In genomic region chr4:152289963-152290362, GRCh38 we compare ENCODE assay signal across 18 cellular contexts.
"Had no signal": no experiment of that assay in that cellular context is flagged by ENCODE, and none has a peak within 500 bp of the region (broad histone marks: within the 10 kb centered on the region; RNA-seq: fewer than 3 reads in every experiment).

No MANE protein-coding gene starts in this region.

- H3K4me3 Mint-ChIP-seq: activated CD4-positive, alpha-beta memory T cell treated with anti-CD3 and anti-CD28 coated beads for 36 hours; activated naive CD8-positive, alpha-beta T cell; brain; central memory CD8-positive, alpha-beta T cell; WTC11 had no signal

- H3K36me3 ChIP-seq: esophagus squamous epithelium, left lung, transverse colon, vagina had no signal

- H3K27ac Mint-ChIP-seq: activated CD4-positive, alpha-beta memory T cell treated with anti-CD3 and anti-CD28 coated beads for 36 hours; activated naive CD8-positive, alpha-beta T cell; progenitor cell of endocrine pancreas; WTC11 had no signal

- DNase-seq: activated CD4-positive, alpha-beta memory T cell treated with anti-CD3 and anti-CD28 coated beads for 36 hours; activated CD4-positive, alpha-beta T cell treated with anti-CD3 and anti-CD28 coated beads for 4 hours; effector CD8-positive, alpha-beta T cell; esophagus squamous epithelium; left lung; occipital lobe; stimulated activated CD4-positive, alpha-beta T cell treated with anti-CD3 and anti-CD28 coated beads, Interleukin-12 subunit alpha, Interleukin-12 subunit beta, amount 100 ng/mL, for 4 hours; stimulated activated CD4-positive, alpha-beta T cell treated with anti-CD3 and anti-CD28 coated beads, Interleukin-2, amount 100 ng/mL, for 24 hours; stimulated activated naive CD4-positive, alpha-beta T cell treated with Interleukin-2 at 50 U/mL for 16 hours; substantia nigra; T-helper 2 cell; transverse colon had no signal

- H3K27me3 Mint-ChIP-seq: activated CD4-positive, alpha-beta memory T cell treated with anti-CD3 and anti-CD28 coated beads for 36 hours; activated naive CD8-positive, alpha-beta T cell; central memory CD8-positive, alpha-beta T cell had no signal

- H3K4me1 Mint-ChIP-seq: brain; central memory CD8-positive, alpha-beta T cell had no signal

- H3K9me3 Mint-ChIP-seq: activated CD4-positive, alpha-beta memory T cell treated with anti-CD3 and anti-CD28 coated beads for 36 hours; central memory CD8-positive, alpha-beta T cell; WTC11 had no signal

- H3K4me1 ChIP-seq: left lung, transverse colon, vagina had no signal

- H3K27me3 ChIP-seq: esophagus squamous epithelium, left lung, transverse colon, vagina had no signal

- H3K36me3 Mint-ChIP-seq: activated CD4-positive, alpha-beta memory T cell treated with anti-CD3 and anti-CD28 coated beads for 36 hours; brain; WTC11 had no signal

- ATAC-seq: left lung, WTC11 had no signal

- H3K9me3 ChIP-seq: esophagus squamous epithelium, left lung, transverse colon, vagina had no signal

- H3K4me3 ChIP-seq: esophagus squamous epithelium, left lung, transverse colon, vagina had no signal

- H3K27ac ChIP-seq: esophagus squamous epithelium, left lung, transverse colon, vagina had no signal
